1 cellular context compared by ENCODE assay signal in the genomic region with DNA sequence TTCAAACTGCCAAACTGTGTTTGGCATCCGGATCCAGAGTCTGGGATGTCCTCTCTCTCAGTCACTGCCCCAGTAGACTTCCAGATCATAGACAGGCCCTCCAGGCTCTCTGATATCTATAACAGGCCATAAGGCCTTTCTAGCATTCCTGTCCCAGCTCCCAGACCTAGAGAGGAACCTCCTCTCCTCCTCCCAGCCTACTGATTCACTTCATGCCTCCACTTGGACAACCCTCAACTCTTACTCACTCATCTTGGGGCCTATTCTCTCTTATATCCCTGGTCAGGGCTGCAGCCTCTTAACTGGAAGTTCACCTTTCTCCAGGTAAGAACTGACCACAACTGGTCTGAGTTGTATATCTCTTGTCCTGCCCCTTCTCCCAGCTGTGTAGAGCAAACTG.
TF ChIP-seq lines count a peak whose summit lies in the region.

No MANE protein-coding gene starts in this region.

TF ChIP-seq in H1, 55 proteins besides CTCF, POLR2A, EP300 and RAD21:
- TF ChIP-seq E2F6 (IDR thresholded peaks at IDR 0.05) (no peak), GABPA (IDR thresholded peaks at IDR 0.05; ENCODE audit: borderline replicate concordance, insufficient read depth, low read length) (no peak), POLR2AphosphoS5 (IDR thresholded peaks at IDR 0.05; ENCODE audit: low read depth, low read length) (no peak), EGR1 (IDR thresholded peaks at IDR 0.05; ENCODE audit: borderline replicate concordance, low read depth, low read length) (no peak), JUND (IDR thresholded peaks at IDR 0.05; ENCODE audit: low read length) (no peak), SP1 (IDR thresholded peaks at IDR 0.05; ENCODE audit: low read depth, low read length) (no peak), BCL11A (IDR thresholded peaks at IDR 0.05; ENCODE audit: low read depth in 2 of 2, low read length in 2 of 2) (no peak), BACH1 (IDR thresholded peaks at IDR 0.05; ENCODE audit: low read length) (no peak), NANOG (IDR thresholded peaks at IDR 0.05; ENCODE audit: insufficient read depth, low read depth, low read length, poor library complexity, severe bottlenecking) (no peak)
- TF ChIP-seq, protein P1, sequence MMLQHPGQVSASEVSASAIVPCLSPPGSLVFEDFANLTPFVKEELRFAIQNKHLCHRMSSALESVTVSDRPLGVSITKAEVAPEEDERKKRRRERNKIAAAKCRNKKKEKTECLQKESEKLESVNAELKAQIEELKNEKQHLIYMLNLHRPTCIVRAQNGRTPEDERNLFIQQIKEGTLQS (IDR thresholded peaks at IDR 0.05; ENCODE audit: insufficient read depth, low read depth, low read length) = no peak
